32 cellular contexts compared by ENCODE assay signal in the genomic region with DNA sequence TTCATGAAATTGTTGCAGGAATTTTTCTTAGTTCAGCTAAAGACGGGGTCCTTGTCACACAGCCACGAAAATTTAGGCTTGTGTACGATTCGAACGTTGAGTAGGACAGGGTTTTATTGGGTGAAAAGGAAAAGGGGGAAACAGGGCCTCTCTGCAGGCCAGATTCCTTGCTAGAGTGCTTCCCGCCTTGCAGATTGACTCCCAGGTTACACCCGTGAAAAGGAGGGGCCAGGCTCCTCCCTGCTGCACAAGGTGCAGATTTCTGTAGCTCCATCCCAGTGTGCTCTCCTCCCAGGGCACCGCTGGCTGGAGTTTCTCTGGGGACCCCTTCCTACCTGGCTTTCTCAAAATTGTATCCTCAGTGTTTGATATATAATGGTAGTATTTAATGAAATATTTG.
DNase-seq lines count a peak whose midpoint lies in the region; ATAC-seq and TF ChIP-seq lines count a peak whose summit lies in the region.
"Had no signal": no experiment of that assay in that cellular context is flagged by ENCODE, and none has a peak within 500 bp of the region (broad histone marks: within the 10 kb centered on the region; RNA-seq: fewer than 3 reads in every experiment).

No MANE protein-coding gene starts in this region.

- no peaks in the 10 kb centered on the region for H3K36me3 ChIP-seq in cardiac muscle cell
- no peaks in the 10 kb centered on the region for H3K36me3 ChIP-seq in colonic mucosa
- no peaks in the 10 kb centered on the region for H3K36me3 ChIP-seq in left lung
- H3K36me3 ChIP-seq: breast epithelium, Peyer's patch, upper lobe of left lung had no signal

- H3K4me1 ChIP-seq in cardiac muscle cell (ENCODE audit: low read depth) (peaks cover 32% of the 10 kb centered on the region), colonic mucosa (peaks cover 7% of the 10 kb centered on the region), left lung (peaks cover 3 to 5% of the 10 kb centered on the region in 2 donors)
- H3K4me1 ChIP-seq: breast epithelium had no signal

- H3K27ac ChIP-seq in cardiac muscle cell = peak overlapping the region; percentile 72
- no peak overlapping the region for H3K27ac ChIP-seq in colonic mucosa
- no peak overlapping the region for H3K27ac ChIP-seq in left lung
- H3K27ac ChIP-seq: breast epithelium, parathyroid adenoma, Peyer's patch, skin epidermis, upper lobe of left lung, VCaP had no signal

- ATAC-seq in left cardiac atrium (no peak), left lung (peak; percentile 47)
- ATAC-seq in activated naive CD8-positive, alpha-beta T cell treated with anti-CD3 and anti-CD28 coated beads, Interleukin-2, amount 50 U/mL, for 24 hours = no peak

- intact Hi-C loops in left cardiac atrium (cut with DNase I) = no loop called here
- intact Hi-C loops in colonic mucosa (cut with DNase I) = loop anchor here (10.0 kb wide), 1 partner anchor 78 kb away; no protein-coding TSS in a partner anchor
- intact Hi-C loops in left lung (cut with DNase I) = no loop called here

- no peaks in the 10 kb centered on the region for H3K9me3 Mint-ChIP-seq in activated naive CD8-positive, alpha-beta T cell treated with anti-CD3 and anti-CD28 coated beads, Interleukin-2, amount 50 U/mL, for 24 hours
- H3K9me3 Mint-ChIP-seq: IgD-negative memory B cell, nephron had no signal

- no peak overlapping the region for H3K9ac ChIP-seq in colonic mucosa (ENCODE audit: low read depth in 2 of 2, low read length in 2 of 2)
- H3K9ac ChIP-seq: parathyroid adenoma had no signal

- DNase-seq in cardiac muscle cell (ENCODE audit: low read depth in 1 of 2, low spot score in 1 of 2) (peak in 1 of 2 donors; percentile 48), left cardiac atrium (no peak), colonic mucosa (peak; percentile 73), left lung (no peak), T-helper 2 cell (no peak), NCI-H524 treated with DMSO at 0.1 percent for 48 hours (lab: John Stamatoyannopoulos, UW) (no peak), NOMO-1 (lab: John Stamatoyannopoulos, UW; ENCODE audit: unreplicated experiment in 2 of 2) (no peak)
- DNase-seq in activated naive CD8-positive, alpha-beta T cell treated with anti-CD3 and anti-CD28 coated beads, Interleukin-2, amount 50 U/mL, for 24 hours = no peak
- DNase-seq: activated CD8-positive, alpha-beta memory T cell treated with anti-CD3 and anti-CD28 coated beads for 24 hours; activated effector memory CD4-positive, alpha-beta T cell treated with anti-CD3 and anti-CD28 coated beads, Interleukin-2, amount 50 U/mL, for 16 hours; anterior cingulate cortex; DMS79; effector CD8-positive, alpha-beta T cell; erythroblast; GDM1; kidney; NCI-H2107; retina; SHP77; stimulated activated naive B cell treated with anti-CD40 and anti-IgM and Interleukin-4, amounts not matched to agents 10 μg/mL and 1 μg/mL and 100 μg/mL, for 72 hours; substantia nigra; T1000; upper lobe of left lung had no signal

- no peak overlapping the region for H3K27ac Mint-ChIP-seq in activated naive CD8-positive, alpha-beta T cell treated with anti-CD3 and anti-CD28 coated beads, Interleukin-2, amount 50 U/mL, for 24 hours
- H3K27ac Mint-ChIP-seq: activated naive CD8-positive, alpha-beta T cell; IgD-negative memory B cell; nephron had no signal

- TF ChIP-seq CTCF in cardiac muscle cell (IDR thresholded peaks at IDR 0.05; ENCODE audit: low read depth, low read length) = no peak
- TF ChIP-seq CTCF in colonic mucosa (IDR thresholded peaks at IDR 0.05) = no peak
- TF ChIP-seq CTCF in left lung (IDR thresholded peaks at IDR 0.05) = no peak

- H3K9me3 ChIP-seq in cardiac muscle cell (ENCODE audit: low read depth) = no peaks in the 10 kb centered on the region
- H3K9me3 ChIP-seq in colonic mucosa = no peaks in the 10 kb centered on the region
- H3K9me3 ChIP-seq in left lung = no peaks in the 10 kb centered on the region
- H3K9me3 ChIP-seq: breast epithelium, Peyer's patch, upper lobe of left lung had no signal

- peaks cover 5% of the 10 kb centered on the region for H3K4me1 Mint-ChIP-seq in activated naive CD8-positive, alpha-beta T cell treated with anti-CD3 and anti-CD28 coated beads, Interleukin-2, amount 50 U/mL, for 24 hours

- no peaks in the 10 kb centered on the region for H3K27me3 Mint-ChIP-seq in activated naive CD8-positive, alpha-beta T cell treated with anti-CD3 and anti-CD28 coated beads, Interleukin-2, amount 50 U/mL, for 24 hours
- H3K27me3 Mint-ChIP-seq: activated naive CD8-positive, alpha-beta T cell; IgD-negative memory B cell; stimulated activated naive B cell treated with anti-CD40 and anti-IgM and Interleukin-4, amounts not matched to agents 10 μg/mL and 1 μg/mL and 100 μg/mL, for 72 hours had no signal

- no peak overlapping the region for H3K4me3 Mint-ChIP-seq in activated naive CD8-positive, alpha-beta T cell treated with anti-CD3 and anti-CD28 coated beads, Interleukin-2, amount 50 U/mL, for 24 hours
- H3K4me3 Mint-ChIP-seq: activated naive CD8-positive, alpha-beta T cell; IgD-negative memory B cell; nephron; stimulated activated naive B cell treated with anti-CD40 and anti-IgM and Interleukin-4, amounts not matched to agents 10 μg/mL and 1 μg/mL and 100 μg/mL, for 72 hours had no signal

- H3K27me3 ChIP-seq in cardiac muscle cell (no peaks in the 10 kb centered on the region), colonic mucosa (no peaks in the 10 kb centered on the region), left lung (no peaks in the 10 kb centered on the region)
- H3K27me3 ChIP-seq: breast epithelium, Peyer's patch, upper lobe of left lung had no signal

- H3K36me3 Mint-ChIP-seq in activated naive CD8-positive, alpha-beta T cell treated with anti-CD3 and anti-CD28 coated beads, Interleukin-2, amount 50 U/mL, for 24 hours (ENCODE audit: low read depth) = peaks cover 4% of the 10 kb centered on the region

- H3K4me3 ChIP-seq in cardiac muscle cell (no peak overlapping the region), colonic mucosa (no peak overlapping the region), left lung (no peak overlapping the region)
- H3K4me3 ChIP-seq: breast epithelium, lung, Peyer's patch, skin epidermis, upper lobe of left lung had no signal
